10 cellular contexts compared by ENCODE assay signal in genomic region chr18:57373017-57373416, GRCh38. TPM values are rescaled to one million over a fixed set of nuclear protein-coding genes. Genes with fewer than 3 reads are reported as not detected.
"Had no signal": no experiment of that assay in that cellular context is flagged by ENCODE, and none has a peak within 500 bp of the region (broad histone marks: within the 10 kb centered on the region; RNA-seq: fewer than 3 reads in every experiment).

No MANE protein-coding gene starts in this region.

- H3K27ac ChIP-seq: GM23248, HL-60 had no signal

- H3K9me3 Mint-ChIP-seq: H9, IgD-negative memory B cell had no signal

- DNase-seq: GM23248, GOT3, H9, HCEC 1CT, Kasumi-1, KG1 had no signal

- H3K4me1 Mint-ChIP-seq: H9, IgD-negative memory B cell had no signal

- H2AFZ ChIP-seq: GM23248 had no signal

- FAIRE-seq: H54 had no signal

- H3K4me3 Mint-ChIP-seq: H9, IgD-negative memory B cell had no signal

- H3K9ac ChIP-seq: GM23248 had no signal

- H3K27ac Mint-ChIP-seq: H9, IgD-negative memory B cell had no signal

- H3K36me3 Mint-ChIP-seq: IgD-negative memory B cell had no signal

- H3K4me3 ChIP-seq: GM23248 had no signal

RNA-seq across cellular contexts. Expression of gene ST8SIA3, which starts 20.7 kb away (rescaled TPM):
- total RNA-seq: GM23248, HT1080 had no signal
- polyA plus RNA-seq: GM23248, IgD-negative memory B cell had no signal
